8 cellular contexts compared by ENCODE assay signal in the genomic region with DNA sequence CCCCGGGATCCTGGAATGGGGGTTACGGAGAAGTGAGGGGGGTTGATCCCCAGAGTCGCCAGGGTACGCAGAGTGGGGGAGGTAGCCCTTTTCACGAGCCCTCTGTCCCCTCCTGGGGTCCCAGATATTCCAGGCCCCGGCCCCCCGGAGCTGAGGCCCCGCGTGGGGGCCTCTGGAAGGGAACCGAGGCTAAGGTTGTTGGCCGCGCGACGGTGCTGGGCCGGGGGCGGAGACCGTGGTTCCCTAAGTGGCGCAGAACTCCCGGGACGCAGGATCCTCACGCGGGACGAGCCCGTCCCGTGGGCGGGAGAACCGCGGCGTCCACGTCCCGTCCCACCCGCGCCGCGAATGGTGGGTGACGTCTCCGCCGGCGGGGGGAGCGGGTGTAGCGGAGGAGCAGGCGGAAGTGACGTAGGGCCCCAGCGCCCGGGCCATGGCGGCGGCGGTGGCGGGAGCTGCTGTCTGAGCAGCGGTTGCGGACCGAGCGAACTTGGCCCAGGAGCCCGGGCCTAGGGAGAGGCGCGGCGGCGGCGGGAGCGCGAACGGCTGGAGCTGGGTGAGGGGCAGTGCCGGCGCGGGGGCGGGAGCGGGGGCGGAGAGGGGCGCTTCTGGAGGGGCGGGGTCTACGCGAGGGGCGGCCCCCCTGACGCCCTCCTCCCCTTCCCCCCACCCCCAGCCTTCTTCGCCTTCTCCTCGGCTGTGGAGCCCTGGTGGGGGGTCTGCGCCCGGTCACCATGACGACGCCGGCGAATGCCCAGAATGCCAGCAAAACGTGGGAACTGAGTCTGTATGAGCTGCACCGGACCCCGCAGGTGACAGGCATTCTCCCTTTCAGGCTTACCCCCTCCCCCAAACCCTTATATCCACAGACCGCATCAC. TPM values are rescaled to one million over a fixed set of nuclear protein-coding genes. Genes with fewer than 3 reads are reported as not detected.
DNase-seq lines count a peak whose midpoint lies in the region; ATAC-seq and TF ChIP-seq lines count a peak whose summit lies in the region.

A gene (plus strand): TSS at position 412 of the 879 bp plus-strand sequence. CDS start 323 bp downstream, at position 735.

- DNase-seq in AG09309 (ENCODE audit: low read depth) (peak; percentile 31), SJCRH30 (peak; percentile 77), activated gamma-delta T cell (lab: John Stamatoyannopoulos, UW) (peak; percentile 79), fibroblast of villous mesenchyme (ENCODE audit: low read depth) (peak; percentile 74), nephron progenitor cell (peak; percentile 85)
- peak; percentile 90 for DNase-seq in stimulated activated naive CD8-positive, alpha-beta T cell treated with anti-CD3 and anti-CD28 coated beads, Interleukin-15, Interleukin-2, amounts not matched to agents 100 U/mL and 50 U/mL, for 24 hours

- peak within 1 kb of the TSS; percentile 70 for H3K27ac ChIP-seq in SJCRH30

- no peaks in the 10 kb centered on the region for H3K9me3 ChIP-seq in SJCRH30 (replicated peaks)

- H3K27ac Mint-ChIP-seq in IgD-negative memory B cell (peak within 1 kb of the TSS; percentile 90 to 93 (median 91)), nephron progenitor cell (peak within 1 kb of the TSS; percentile 93)

- no peaks in the 10 kb centered on the region for H3K27me3 ChIP-seq in SJCRH30

- peak within 1 kb of the TSS; percentile 88 to 92 (median 90) for H3K4me3 Mint-ChIP-seq in IgD-negative memory B cell
- peak within 1 kb of the TSS; percentile 90 for H3K4me3 Mint-ChIP-seq in nephron progenitor cell

- H3K4me1 ChIP-seq in SJCRH30: peaks cover 16% of the 10 kb centered on the region

- H3K27me3 Mint-ChIP-seq in IgD-negative memory B cell (peaks cover 13% of the 10 kb centered on the region), nephron progenitor cell (ENCODE audit: low read depth, poor library complexity) (peaks cover 48% of the 10 kb centered on the region)

- ATAC-seq in GM18907 (IDR thresholded peaks at IDR 0.05; ENCODE audit: unreplicated experiment): peak; percentile 51
- ATAC-seq in stimulated activated naive CD8-positive, alpha-beta T cell treated with anti-CD3 and anti-CD28 coated beads, Interleukin-15, Interleukin-2, amounts not matched to agents 100 U/mL and 50 U/mL, for 24 hours: peak; percentile 11

- H3K4me3 ChIP-seq in AG09309 (ENCODE audit: control insufficient read depth, low read depth, low read length): peak within 1 kb of the TSS; percentile 56
- H3K4me3 ChIP-seq in SJCRH30: peak within 1 kb of the TSS; percentile 75
- H3K4me3 ChIP-seq in fibroblast of villous mesenchyme (ENCODE audit: low read depth, low read length): peak within 1 kb of the TSS; percentile 83

- H3K36me3 ChIP-seq in SJCRH30: peaks cover 9% of the 10 kb centered on the region

- H3K4me1 Mint-ChIP-seq in IgD-negative memory B cell (peaks cover 24 to 36% (median 29%) of the 10 kb centered on the region in 3 donors), nephron progenitor cell (peaks cover 73% of the 10 kb centered on the region)

- H3K9me3 Mint-ChIP-seq in IgD-negative memory B cell (no peaks in the 10 kb centered on the region), nephron progenitor cell (no peaks in the 10 kb centered on the region)

- TF ChIP-seq CTCF in AG09309 (IDR thresholded peaks at IDR 0.05; ENCODE audit: control insufficient read depth, insufficient read depth, low read depth, low read length, missing control alignments): no peak
- TF ChIP-seq CTCF in fibroblast of villous mesenchyme (IDR thresholded peaks at IDR 0.05; ENCODE audit: insufficient read depth, low read depth, low read length): no peak
- TF ChIP-seq CTCF in nephron progenitor cell (IDR thresholded peaks at IDR 0.05): no peak

- peaks cover 6% of the 10 kb centered on the region for H3K36me3 Mint-ChIP-seq in IgD-negative memory B cell
- H3K36me3 Mint-ChIP-seq in nephron progenitor cell (ENCODE audit: low read depth): peaks cover 24% of the 10 kb centered on the region

RNA-seq across cellular contexts. Expression of the gene that starts here (rescaled TPM):
- 9.9 TPM for polyA plus RNA-seq in IgD-negative memory B cell
- 14.9 and 16.4 TPM in 2 replicates for total RNA-seq in SJCRH30 (2014; rRNA removed; shearing (Covaris generic))
- 27.2 and 43.8 TPM in 2 replicates for total RNA-seq in fibroblast of villous mesenchyme

Comparison
In these comparisons a context has a peak if more than half of its experiments do, and no peak if none do; other contexts are left out.
1. Peak in every context shown above with its lines: DNase-seq, ATAC-seq, H3K4me3 ChIP-seq and H3K27ac ChIP-seq.
2. DNase-seq: peak in every context shown above with its lines; median percentile 90 in stimulated activated naive CD8-positive, alpha-beta T cell treated with anti-CD3 and anti-CD28 coated beads, Interleukin-15, Interleukin-2, amounts not matched to agents 100 U/mL and 50 U/mL, for 24 hours; 85 in nephron progenitor cell; 79 in activated gamma-delta T cell; 77 in SJCRH30; 74 in fibroblast of villous mesenchyme; 31 in AG09309.